In the genomic region with DNA sequence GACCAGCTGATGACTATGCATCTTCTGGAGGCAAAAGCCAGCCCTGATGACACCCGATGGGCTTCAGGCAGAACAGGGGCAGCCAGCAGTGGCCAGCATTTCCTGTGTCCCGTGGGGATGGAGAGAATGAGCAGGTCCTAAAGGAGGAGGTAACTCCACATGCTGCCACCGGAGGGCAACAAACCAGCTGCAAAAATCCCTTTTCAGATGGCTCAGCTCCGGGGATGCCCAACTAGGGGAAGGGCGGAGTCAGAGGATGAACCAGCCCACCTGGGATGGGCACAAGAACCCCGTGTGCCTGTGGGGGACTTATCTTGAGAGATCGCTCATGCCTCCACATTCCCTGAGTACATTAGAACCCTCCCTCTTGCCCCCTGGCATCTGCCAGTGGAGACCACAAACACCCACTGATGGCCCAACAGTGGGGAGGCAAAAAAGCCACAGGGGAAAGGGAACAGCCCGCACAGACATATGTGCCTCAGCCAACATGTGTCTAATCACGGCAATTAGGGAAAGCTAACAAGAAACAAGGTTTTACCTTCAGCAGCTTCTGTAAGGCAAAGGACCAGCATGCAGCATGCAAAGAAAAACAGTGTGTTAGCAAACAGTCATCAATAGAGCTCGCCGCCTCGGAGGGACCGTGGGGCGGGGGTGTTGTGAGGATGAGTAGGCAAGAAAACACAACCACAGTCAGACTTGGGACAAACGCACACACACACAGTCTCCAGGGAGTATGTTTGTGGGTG, we compare ENCODE assay signal across 9 cellular contexts.
DNase-seq lines count a peak whose midpoint lies in the region; FAIRE-seq and TF ChIP-seq lines count a peak whose summit lies in the region.
"Had no signal": no experiment of that assay in that cellular context is flagged by ENCODE, and none has a peak within 500 bp of the region (broad histone marks: within the 10 kb centered on the region; RNA-seq: fewer than 3 reads in every experiment).

No MANE protein-coding gene starts in this region.

- H3K4me3 Mint-ChIP-seq in activated CD4-positive, alpha-beta memory T cell treated with anti-CD3 and anti-CD28 coated beads for 36 hours = no peak overlapping the region

- DNase-seq in ACHN = peak; percentile 74
- DNase-seq in GM12891 (ENCODE audit: insufficient read length, low spot score) = peak; percentile 57
- DNase-seq in NCI-H226 = peak; percentile 66
- DNase-seq in activated CD4-positive, alpha-beta memory T cell treated with anti-CD3 and anti-CD28 coated beads for 36 hours = peak; percentile 64
- DNase-seq in fibroblast of the aortic adventitia (ENCODE audit: low read depth) = peak; percentile 46
- peak; percentile 32 to 37 (median 34) for DNase-seq in stimulated activated CD4-positive, alpha-beta T cell treated with anti-CD3 and anti-CD28 coated beads, Interleukin-12 subunit alpha, Interleukin-12 subunit beta, amount 100 ng/mL, for 48 hours (ENCODE audit: low read depth in 2 of 3, low spot score in 1 of 3)
- no peak for DNase-seq in NK-92 treated with Interleukin-12 subunit alpha and Interleukin-12 subunit beta, amount 100 ng/mL, for 24 hours (lab: John Stamatoyannopoulos, UW)
- no peak for DNase-seq in thyroid gland

- H3K4me1 Mint-ChIP-seq in activated CD4-positive, alpha-beta memory T cell treated with anti-CD3 and anti-CD28 coated beads for 36 hours (ENCODE audit: low read depth) = peaks cover 4% of the 10 kb centered on the region

- H3K36me3 ChIP-seq in thyroid gland = peaks cover 23 to 30% of the 10 kb centered on the region in 2 donors

- H3K9me3 Mint-ChIP-seq in activated CD4-positive, alpha-beta memory T cell treated with anti-CD3 and anti-CD28 coated beads for 36 hours = no peaks in the 10 kb centered on the region

- H3K4me1 ChIP-seq in thyroid gland = peaks cover 7 to 25% of the 10 kb centered on the region in 2 donors

- intact Hi-C loops in activated CD4-positive, alpha-beta memory T cell treated with anti-CD3 and anti-CD28 coated beads for 36 hours (cut with micrococcal nuclease) = loop anchor here (2.0 to 10.0 kb wide), 4 partner anchors 151 to 471 kb away; a partner anchor contains a TSS
- intact Hi-C loops in thyroid gland (cut with DNase I) = no loop called here

- TF ChIP-seq POLR2A in GM12891 (IDR thresholded peaks at IDR 0.05; ENCODE audit: low read depth, low read length) (no peak), thyroid gland (IDR thresholded peaks at IDR 0.05) (no peak)

- no peak for FAIRE-seq in GM12891 (lab: Jason Lieb, UNC)

- no peak overlapping the region for H3K27ac Mint-ChIP-seq in activated CD4-positive, alpha-beta memory T cell treated with anti-CD3 and anti-CD28 coated beads for 36 hours

- H3K27ac ChIP-seq in thyroid gland = no peak overlapping the region
- H3K27ac ChIP-seq: thoracic aorta had no signal

- WGBS in thyroid gland, 2 donors = 66 to 68% methylated on average over 14 of the region's 15 CpGs

- TF ChIP-seq CTCF in fibroblast of the aortic adventitia (IDR thresholded peaks at IDR 0.05; ENCODE audit: insufficient read depth, low read length) = peak; percentile 55
- TF ChIP-seq CTCF in thyroid gland (IDR thresholded peaks at IDR 0.05) = peak in 1 of 6 experiments; percentile 39

- H3K4me3 ChIP-seq in fibroblast of the aortic adventitia (ENCODE audit: low read depth, low read length) (no peak overlapping the region), thyroid gland (replicated peaks in 1 of 3) (no peak overlapping the region)
- H3K4me3 ChIP-seq: thoracic aorta had no signal

- in situ Hi-C loops in ACHN (cut with HindIII; ENCODE audit: low pct_ligation_motif_present, low pct_unique_long_range_greater_than_20kb, low sequenced_read_pairs) = no loop called here

- no peaks in the 10 kb centered on the region for H3K9me3 ChIP-seq in thyroid gland
- H3K9me3 ChIP-seq: thoracic aorta had no signal

- H3K27me3 ChIP-seq in thyroid gland = no peaks in the 10 kb centered on the region

- CTCF ChIA-PET in activated CD4-positive, alpha-beta memory T cell treated with anti-CD3 and anti-CD28 coated beads for 36 hours (lab: Charles Lee) = interaction anchor here (0.5 to 12.6 kb wide), 45 partner anchors 11 to 473 kb away, joined by 3 to 475 read pairs (median 6); a partner anchor contains a TSS

- POLR2A ChIA-PET in activated CD4-positive, alpha-beta memory T cell treated with anti-CD3 and anti-CD28 coated beads for 36 hours (lab: Charles Lee) = interaction anchor here (1.2 kb wide), 1 partner anchor 389 kb away, joined by 7 read pairs; no protein-coding TSS in a partner anchor

- H3K36me3 Mint-ChIP-seq in activated CD4-positive, alpha-beta memory T cell treated with anti-CD3 and anti-CD28 coated beads for 36 hours = peaks cover 8% of the 10 kb centered on the region

- H3K27me3 Mint-ChIP-seq in activated CD4-positive, alpha-beta memory T cell treated with anti-CD3 and anti-CD28 coated beads for 36 hours = no peaks in the 10 kb centered on the region

TF ChIP-seq in GM12891, 5 proteins besides CTCF, POLR2A, EP300 and RAD21:
- TF ChIP-seq TAF1 (IDR thresholded peaks at IDR 0.05; ENCODE audit: low read depth, low read length) = no peak
- no peak for TF ChIP-seq PAX5 (IDR thresholded peaks at IDR 0.05; ENCODE audit: insufficient read depth, low read length, severe bottlenecking)
- TF ChIP-seq POU2F2 (IDR thresholded peaks at IDR 0.05; ENCODE audit: low read depth, low read length) = no peak
- TF ChIP-seq SPI1 (IDR thresholded peaks at IDR 0.05; ENCODE audit: low read depth, low read length) = no peak
- no peak for TF ChIP-seq POLR2AphosphoS5 (IDR thresholded peaks at IDR 0.05; ENCODE audit: low read depth, low read length)
TF ChIP-seq in GM12891: peak in this region for 0.

Comparison
In these comparisons a context has a peak if more than half of its experiments do, and no peak if none do; other contexts are left out.
1. DNase-seq: peak in ACHN (single experiment), GM12891 (single experiment), NCI-H226 (single experiment), activated CD4-positive, alpha-beta memory T cell treated with anti-CD3 and anti-CD28 coated beads for 36 hours (single experiment), fibroblast of the aortic adventitia (single experiment) and stimulated activated CD4-positive, alpha-beta T cell treated with anti-CD3 and anti-CD28 coated beads, Interleukin-12 subunit alpha, Interleukin-12 subunit beta, amount 100 ng/mL, for 48 hours (3 of 3); none in NK-92 treated with Interleukin-12 subunit alpha and Interleukin-12 subunit beta, amount 100 ng/mL, for 24 hours (single experiment) and thyroid gland (0 of 2).